Comparison of ENCODE assay signal across 9 cellular contexts in genomic region chr9:134325096-134325812, GRCh38. TPM values are rescaled to one million over a fixed set of nuclear protein-coding genes. Genes with fewer than 3 reads are reported as not detected.
DNase-seq lines count a peak whose midpoint lies in the region; FAIRE-seq and TF ChIP-seq lines count a peak whose summit lies in the region.
"Had no signal": no experiment of that assay in that cellular context is flagged by ENCODE, and none has a peak within 500 bp of the region (broad histone marks: within the 10 kb centered on the region; RNA-seq: fewer than 3 reads in every experiment).

No MANE protein-coding gene starts in this region.

- no peaks in the 10 kb centered on the region for H3K27me3 ChIP-seq in neuron (ENCODE audit: insufficient read depth, low read length)

- FAIRE-seq in GM19239 (lab: Jason Lieb, UNC) = no peak
- FAIRE-seq: colon had no signal

- peak; percentile 33 for DNase-seq in stimulated activated CD4-positive, alpha-beta T cell treated with anti-CD3 and anti-CD28 coated beads, Interleukin-4, amount 100 ng/mL, for 1 hour
- no peak for DNase-seq in stimulated activated CD4-positive, alpha-beta T cell treated with anti-CD3 and anti-CD28 coated beads, Interleukin-2, amount 100 ng/mL, for 48 hours
- peak; percentile 32 for DNase-seq in activated CD8-positive, alpha-beta memory T cell treated with anti-CD3 and anti-CD28 coated beads, Interleukin-2, amount 50 U/mL, for 4 hours
- DNase-seq in fibroblast of villous mesenchyme (ENCODE audit: low read depth) (peak; percentile 58), NCI-H748 treated with DMSO at 0.1 percent for 48 hours (lab: John Stamatoyannopoulos, UW) (no peak), GM10248 (ENCODE audit: extremely low spot score) (no peak), GM19239 (ENCODE audit: insufficient read length, low spot score) (no peak)

- peak overlapping the region; percentile 16 for H2AFZ ChIP-seq in neuron (ENCODE audit: low read depth, low read length)

- POLR2A ChIA-PET in GM10248 (lab: Yijun Ruan, JAX) = no interaction called here

- H3K4me3 ChIP-seq in fibroblast of villous mesenchyme (ENCODE audit: low read depth, low read length) (peak overlapping the region; percentile 78), neuron (ENCODE audit: low read length) (peak overlapping the region; percentile 63)

- peaks cover 47% of the 10 kb centered on the region for H3K4me1 ChIP-seq in neuron (ENCODE audit: insufficient read depth, low read length)

- no peak for TF ChIP-seq CTCF in fibroblast of villous mesenchyme (IDR thresholded peaks at IDR 0.05; ENCODE audit: insufficient read depth, low read depth, low read length)
- no peak for TF ChIP-seq CTCF in GM10248 (IDR thresholded peaks at IDR 0.05; ENCODE audit: control extremely low read depth, extremely low read depth, low read depth, missing control alignments)

- CTCF ChIA-PET in GM10248 (lab: Yijun Ruan, JAX) = interaction anchor here (1.7 kb wide), 1 partner anchor 123 kb away, joined by 3 read pairs; no protein-coding TSS in a partner anchor

- no peaks in the 10 kb centered on the region for H3K9me3 ChIP-seq in neuron (ENCODE audit: low read length)

- no peaks in the 10 kb centered on the region for H3K36me3 ChIP-seq in neuron (ENCODE audit: insufficient read depth, low read length)

RNA-seq across cellular contexts. Expression of gene RXRA, which starts 1.0 kb away (rescaled TPM):
- total RNA-seq in fibroblast of villous mesenchyme = 14.2 and 16.0 TPM in 2 replicates

Comparison
In these comparisons a context has a peak if more than half of its experiments do, and no peak if none do; other contexts are left out.
1. DNase-seq: peak in stimulated activated CD4-positive, alpha-beta T cell treated with anti-CD3 and anti-CD28 coated beads, Interleukin-4, amount 100 ng/mL, for 1 hour (single experiment), activated CD8-positive, alpha-beta memory T cell treated with anti-CD3 and anti-CD28 coated beads, Interleukin-2, amount 50 U/mL, for 4 hours (single experiment) and fibroblast of villous mesenchyme (single experiment); none in stimulated activated CD4-positive, alpha-beta T cell treated with anti-CD3 and anti-CD28 coated beads, Interleukin-2, amount 100 ng/mL, for 48 hours (0 of 2), NCI-H748 treated with DMSO at 0.1 percent for 48 hours (single experiment), GM10248 (single experiment) and GM19239 (single experiment).